ENCODE assay signal across 1 cellular context in genomic region chr2:10022886-10023662, GRCh38.
TF ChIP-seq lines count a peak whose summit lies in the region.

No MANE protein-coding gene starts in this region.

TF ChIP-seq in IMR-90, 13 proteins besides CTCF, POLR2A, EP300 and RAD21 (continued from another document):
- TF ChIP-seq RFX5 (IDR thresholded peaks at IDR 0.05; ENCODE audit: low read depth, low read length): no peak
- no peak for TF ChIP-seq MAFK (IDR thresholded peaks at IDR 0.05; ENCODE audit: low read depth, low read length)
- TF ChIP-seq BHLHE40 (IDR thresholded peaks at IDR 0.05; ENCODE audit: low read depth, low read length): no peak
- TF ChIP-seq CHD1 (IDR thresholded peaks at IDR 0.05; ENCODE audit: low read depth, low read length): no peak
- no peak for TF ChIP-seq CEBPB (IDR thresholded peaks at IDR 0.05; ENCODE audit: low read depth, low read length)
- TF ChIP-seq MAZ (IDR thresholded peaks at IDR 0.05; ENCODE audit: borderline replicate concordance, low read depth, low read length): no peak
- TF ChIP-seq RCOR1 (IDR thresholded peaks at IDR 0.05; ENCODE audit: insufficient replicate concordance, low read length): no peak
- no peak for TF ChIP-seq SMC3 (IDR thresholded peaks at IDR 0.05; ENCODE audit: low read depth, low read length)
- no peak for TF ChIP-seq MXI1 (IDR thresholded peaks at IDR 0.05; ENCODE audit: borderline replicate concordance, low read depth, low read length)
- no peak for TF ChIP-seq FOS (IDR thresholded peaks at IDR 0.05; ENCODE audit: low read depth, low read length)
